ENCODE assay signal across 15 cellular contexts in the genomic region with DNA sequence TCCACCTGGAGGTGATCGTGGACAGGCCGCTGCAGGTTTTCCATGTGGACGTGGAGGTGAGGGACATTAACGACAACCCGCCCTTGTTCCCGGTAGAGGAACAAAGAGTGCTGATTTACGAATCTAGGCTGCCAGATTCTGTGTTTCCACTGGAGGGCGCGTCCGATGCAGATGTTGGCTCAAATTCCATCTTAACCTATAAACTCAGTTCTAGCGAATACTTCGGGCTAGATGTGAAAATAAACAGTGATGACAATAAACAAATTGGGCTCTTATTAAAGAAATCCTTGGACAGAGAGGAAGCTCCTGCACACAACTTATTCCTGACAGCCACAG. TPM values are rescaled to one million over a fixed set of nuclear protein-coding genes. Genes with fewer than 3 reads are reported as not detected.
DNase-seq lines count a peak whose midpoint lies in the region; ATAC-seq and TF ChIP-seq lines count a peak whose summit lies in the region.
"Had no signal": no experiment of that assay in that cellular context is flagged by ENCODE, and none has a peak within 500 bp of the region (broad histone marks: within the 10 kb centered on the region; RNA-seq: fewer than 3 reads in every experiment).

No MANE protein-coding gene starts in this region.

- intact Hi-C loops in A673 (cut with micrococcal nuclease; ENCODE audit: unreplicated experiment), result loop anchor here (5.0 kb wide), 1 partner anchor 214 kb away; no protein-coding TSS in a partner anchor
- intact Hi-C loops in sciatic nerve (cut with DNase I), result no loop called here

- H3K4me3 Mint-ChIP-seq in brain (peak overlapping the region; percentile 45 to 92 (median 87)), nephron (peak overlapping the region; percentile 86 to 93 (median 91))
- no peak overlapping the region for H3K4me3 Mint-ChIP-seq in activated CD8-positive, alpha-beta memory T cell treated with anti-CD3 and anti-CD28 coated beads, Interleukin-2, amount 10 ng/mL, durations not matched to agents 7 days and 5 days
- H3K4me3 Mint-ChIP-seq: stimulated activated naive CD8-positive, alpha-beta T cell treated with anti-CD3 and anti-CD28 coated beads, Interleukin-15, Interleukin-2, amounts not matched to agents 100 ng/mL and 50 ng/mL, for 24 hours had no signal

- POLR2A ChIA-PET in A673 (lab: Charles Lee; ENCODE audit: low non-redundant PET), result no interaction called here

- H3K27ac Mint-ChIP-seq in brain (peak overlapping the region in 3 of 5 experiments; percentile 91 to 97 (median 96)), nephron (peak overlapping the region; percentile 80 to 96 (median 93))
- no peak overlapping the region for H3K27ac Mint-ChIP-seq in activated CD8-positive, alpha-beta memory T cell treated with anti-CD3 and anti-CD28 coated beads, Interleukin-2, amount 10 ng/mL, durations not matched to agents 7 days and 5 days
- H3K27ac Mint-ChIP-seq: stimulated activated naive CD8-positive, alpha-beta T cell treated with anti-CD3 and anti-CD28 coated beads, Interleukin-15, Interleukin-2, amounts not matched to agents 100 ng/mL and 50 ng/mL, for 24 hours had no signal

- peak overlapping the region; percentile 69 for H3K27ac ChIP-seq in A673 (ENCODE audit: low read depth, low read length, poor library complexity, severe bottlenecking)
- H3K27ac ChIP-seq: body of pancreas, lower lobe of right lung had no signal

- no peaks in the 10 kb centered on the region for H3K27me3 ChIP-seq in A673 (replicated peaks; ENCODE audit: insufficient read depth, low read depth, low read length, poor library complexity)
- H3K27me3 ChIP-seq: body of pancreas had no signal

- DNase-seq in A673 (ENCODE audit: low spot score) (peak; percentile 73), LNCaP clone FGC (ENCODE audit: low read depth) (no peak), ecto neural progenitor cell (ENCODE audit: low spot score) (no peak), sciatic nerve (ENCODE audit: low spot score) (no peak)
- no peak for DNase-seq in activated CD8-positive, alpha-beta memory T cell treated with anti-CD3 and anti-CD28 coated beads, Interleukin-2, amount 10 ng/mL, durations not matched to agents 7 days and 5 days
- DNase-seq in activated CD4-positive, CD25-positive, alpha-beta regulatory T cell treated with anti-CD3 and anti-CD28 coated beads, Interleukin-2, amount 50 U/mL, for 72 hours, result no peak
- DNase-seq: body of pancreas; effector CD8-positive, alpha-beta T cell; lower lobe of right lung; NCI-H2029 treated with DMSO at 0.1 percent for 48 hours; SHP77 had no signal

- H3K27me3 Mint-ChIP-seq in brain (peaks cover 2% of the 10 kb centered on the region), nephron (ENCODE audit: low read depth) (no peaks in the 10 kb centered on the region)
- H3K27me3 Mint-ChIP-seq in activated CD8-positive, alpha-beta memory T cell treated with anti-CD3 and anti-CD28 coated beads, Interleukin-2, amount 10 ng/mL, durations not matched to agents 7 days and 5 days, result peaks cover 12% of the 10 kb centered on the region

- no peaks in the 10 kb centered on the region for H3K36me3 ChIP-seq in A673 (ENCODE audit: insufficient read depth, low read length, poor library complexity, severe bottlenecking)
- H3K36me3 ChIP-seq: lower lobe of right lung had no signal

- H3K9me3 ChIP-seq in A673 (ENCODE audit: low read depth, low read length, poor library complexity, severe bottlenecking), result peaks cover 11% of the 10 kb centered on the region

- CTCF ChIA-PET in A673 (lab: Charles Lee), result interaction anchor here (0.6 to 1.6 kb wide), 8 partner anchors 13 to 223 kb away, joined by 3 to 7 read pairs (median 4); a partner anchor contains a TSS
- CTCF ChIA-PET in activated CD8-positive, alpha-beta memory T cell treated with anti-CD3 and anti-CD28 coated beads, Interleukin-2, amount 10 ng/mL, durations not matched to agents 7 days and 5 days (lab: Charles Lee), result no interaction called here

- no peak for ATAC-seq in activated CD8-positive, alpha-beta memory T cell treated with anti-CD3 and anti-CD28 coated beads, Interleukin-2, amount 10 ng/mL, durations not matched to agents 7 days and 5 days
- no peak for ATAC-seq in sciatic nerve
- ATAC-seq: lower lobe of right lung had no signal

- peaks cover 49 to 90% (median 77%) of the 10 kb centered on the region in 5 experiments for H3K9me3 Mint-ChIP-seq in brain
- peaks cover 55% of the 10 kb centered on the region for H3K9me3 Mint-ChIP-seq in nephron
- peaks cover 15% of the 10 kb centered on the region for H3K9me3 Mint-ChIP-seq in activated CD8-positive, alpha-beta memory T cell treated with anti-CD3 and anti-CD28 coated beads, Interleukin-2, amount 10 ng/mL, durations not matched to agents 7 days and 5 days (ENCODE audit: low read depth)

- H3K4me1 Mint-ChIP-seq in brain, result peaks cover 44% of the 10 kb centered on the region
- peaks cover 10% of the 10 kb centered on the region for H3K4me1 Mint-ChIP-seq in nephron
- no peaks in the 10 kb centered on the region for H3K4me1 Mint-ChIP-seq in activated CD8-positive, alpha-beta memory T cell treated with anti-CD3 and anti-CD28 coated beads, Interleukin-2, amount 10 ng/mL, durations not matched to agents 7 days and 5 days

- TF ChIP-seq CTCF in A673 (conservative IDR thresholded peaks at IDR 0.05; ENCODE audit: low read depth, low read length), result peak; percentile 53
- peak; percentile 38; the same call in 1 of the 2 replicates for TF ChIP-seq CTCF in LNCaP clone FGC (IDR thresholded peaks at IDR 0.05; ENCODE audit: control insufficient read depth, extremely low read depth, insufficient read depth)
- no peak for TF ChIP-seq CTCF in brain (conservative IDR thresholded peaks at IDR 0.05)
- peak; percentile 23 to 40 (median 26) for TF ChIP-seq CTCF in nephron (IDR thresholded peaks at IDR 0.05; ENCODE audit: unreplicated experiment in 3 of 3)

- BruUV-seq in A673 (replicated peaks; lab: Mats Ljungman, UMichigan), result no TSS peak

- no peaks in the 10 kb centered on the region for H3K4me1 ChIP-seq in A673 (ENCODE audit: insufficient read depth, low read length, poor library complexity, severe bottlenecking)
- H3K4me1 ChIP-seq: body of pancreas, lower lobe of right lung had no signal

- H3K36me3 Mint-ChIP-seq in brain (peaks cover 96% of the 10 kb centered on the region), nephron (ENCODE audit: low read depth) (peaks cover 81% of the 10 kb centered on the region)
- H3K36me3 Mint-ChIP-seq in activated CD8-positive, alpha-beta memory T cell treated with anti-CD3 and anti-CD28 coated beads, Interleukin-2, amount 10 ng/mL, durations not matched to agents 7 days and 5 days, result peaks cover 2% of the 10 kb centered on the region

- H3K4me3 ChIP-seq in A673 (ENCODE audit: low read depth, low read length, poor library complexity, severe bottlenecking) (peak overlapping the region; percentile 58), LNCaP clone FGC (ENCODE audit: low read depth, low read length) (no peak overlapping the region)
- H3K4me3 ChIP-seq: body of pancreas, lower lobe of right lung had no signal

RNA-seq across cellular contexts. Expression of a gene that starts 0.6 kb away (rescaled TPM):
- total RNA-seq in A673 (2021) (12.6 and 12.7 TPM in 2 replicates), sciatic nerve (0.76 TPM)
- polyA plus RNA-seq in brain (ENCODE audit: insufficient read depth, low read depth, low replicate concordance), result 0.48 TPM
- not detected for total RNA-seq in activated CD8-positive, alpha-beta memory T cell treated with anti-CD3 and anti-CD28 coated beads, Interleukin-2, amount 10 ng/mL, durations not matched to agents 7 days and 5 days

RNA-seq across cellular contexts. Expression of a gene that starts 5.7 kb away (rescaled TPM):
- 2.6 and 3.8 TPM in 2 replicates for total RNA-seq in A673 (2021)
- 0.25 TPM for polyA plus RNA-seq in brain (ENCODE audit: insufficient read depth, low read depth, low replicate concordance)
- not detected for total RNA-seq in activated CD8-positive, alpha-beta memory T cell treated with anti-CD3 and anti-CD28 coated beads, Interleukin-2, amount 10 ng/mL, durations not matched to agents 7 days and 5 days
- total RNA-seq in sciatic nerve, result 0.45 TPM

RNA-seq across cellular contexts. Expression of a gene that starts 7.0 kb away (rescaled TPM):
- total RNA-seq in A673 (2021) (2.1 and 2.2 TPM in 2 replicates), sciatic nerve (0.27 TPM)
- polyA plus RNA-seq in brain (ENCODE audit: insufficient read depth, low read depth, low replicate concordance), result 0.32 TPM
- not detected for total RNA-seq in activated CD8-positive, alpha-beta memory T cell treated with anti-CD3 and anti-CD28 coated beads, Interleukin-2, amount 10 ng/mL, durations not matched to agents 7 days and 5 days
- total RNA-seq: skeletal muscle tissue had no signal

RNA-seq across cellular contexts. Expression of a gene that starts 12.6 kb away (rescaled TPM):
- 1.4 and 1.5 TPM in 2 replicates for total RNA-seq in A673 (2021)
- 0.22 TPM for polyA plus RNA-seq in brain (ENCODE audit: insufficient read depth, low read depth, low replicate concordance)
- total RNA-seq in activated CD8-positive, alpha-beta memory T cell treated with anti-CD3 and anti-CD28 coated beads, Interleukin-2, amount 10 ng/mL, durations not matched to agents 7 days and 5 days, result not detected
- 0.40 TPM for total RNA-seq in sciatic nerve

RNA-seq across cellular contexts. Expression of a gene that starts 19.8 kb away (rescaled TPM):
- total RNA-seq in A673 (2021), result 0.33 and 0.37 TPM in 2 replicates
- not detected for polyA plus RNA-seq in brain (ENCODE audit: insufficient read depth, low read depth, low replicate concordance)
- not detected for total RNA-seq in activated CD8-positive, alpha-beta memory T cell treated with anti-CD3 and anti-CD28 coated beads, Interleukin-2, amount 10 ng/mL, durations not matched to agents 7 days and 5 days
- total RNA-seq in sciatic nerve, result 0.45 TPM

Comparison
In these comparisons a context has a peak if more than half of its experiments do, and no peak if none do; other contexts are left out.
1. CTCF ChIP-seq: peak in A673 (single experiment), LNCaP clone FGC (single experiment) and nephron (3 of 3); none in brain (0 of 2).